9 cellular contexts compared by ENCODE assay signal in genomic region chr14:69242311-69243224, GRCh38. TPM values are rescaled to one million over a fixed set of nuclear protein-coding genes. Genes with fewer than 3 reads are reported as not detected.
A peak's percentile ranks its signal among the peaks of the same experiment; 100 is the strongest.
DNase-seq lines count a peak whose midpoint lies in the region; ATAC-seq and TF ChIP-seq lines count a peak whose summit lies in the region.
"Had no signal": no experiment of that assay in that cellular context is flagged by ENCODE, and none has a peak within 500 bp of the region (broad histone marks: within the 10 kb centered on the region; RNA-seq: fewer than 3 reads in every experiment).

No MANE protein-coding gene starts in this region.

- TF ChIP-seq CTCF in CD4-positive, alpha-beta T cell (IDR thresholded peaks at IDR 0.05): peak; percentile 91
- peak; percentile 74 to 81 (median 77) for TF ChIP-seq CTCF in uterus (IDR thresholded peaks at IDR 0.05)

- H3K4ac ChIP-seq in neuronal stem cell (ENCODE audit: low read length): no peak overlapping the region

- WGBS in neuronal stem cell (ENCODE audit: extremely low coverage in 2 of 2, insufficient read length in 2 of 2, insufficient replicate concordance in 1 of 2), 2 donors: no CpG with 5 or more reads among the region's 10 CpGs

- peaks cover 2% of the 10 kb centered on the region for H3K79me1 ChIP-seq in neuronal stem cell (ENCODE audit: low read depth, low read length)

- H3K36me3 Mint-ChIP-seq in CD4-positive, alpha-beta T cell (ENCODE audit: low read depth): peaks cover 43% of the 10 kb centered on the region
- peaks cover 13% of the 10 kb centered on the region for H3K36me3 Mint-ChIP-seq in activated T-cell treated with anti-CD3 and anti-CD28 coated beads, Interleukin-2, amount 50 U/mL, for 4 hours (ENCODE audit: insufficient read depth)

- H2AFZ ChIP-seq in neuronal stem cell (ENCODE audit: low read length): no peak overlapping the region

- no peak overlapping the region for H3K23ac ChIP-seq in neuronal stem cell (ENCODE audit: low read depth, low read length, poor library complexity)

- H3K27ac ChIP-seq in CD4-positive, alpha-beta T cell (ENCODE audit: low read depth, low read length): no peak overlapping the region
- H3K27ac ChIP-seq in neuronal stem cell (replicated peaks; ENCODE audit: low read length) (no peak overlapping the region), uterus (peak overlapping the region; percentile 57 to 73)

- CTCF ChIA-PET in CD4-positive, alpha-beta T cell (lab: Charles Lee): interaction anchor here (0.6 to 1.5 kb wide), 7 partner anchors 89 to 221 kb away, joined by 3 to 6 read pairs (median 3); no protein-coding TSS in a partner anchor

- H3K9ac ChIP-seq in neuronal stem cell (ENCODE audit: low read depth, low read length, poor library complexity): no peak overlapping the region

- no peak overlapping the region for H2BK120ac ChIP-seq in neuronal stem cell (ENCODE audit: low read depth, low read length)

- no peaks in the 10 kb centered on the region for H3K9me3 ChIP-seq in CD4-positive, alpha-beta T cell (ENCODE audit: control insufficient read depth, low read length)
- H3K9me3 ChIP-seq in neuronal stem cell (replicated peaks in 1 of 2; ENCODE audit: control insufficient read depth in 2 of 2, insufficient read depth in 1 of 2, low read depth in 1 of 2, low read length in 2 of 2) (no peaks in the 10 kb centered on the region), uterus (no peaks in the 10 kb centered on the region)

- no peaks in the 10 kb centered on the region for H3K27me3 ChIP-seq in CD4-positive, alpha-beta T cell (ENCODE audit: control insufficient read depth, insufficient read depth, low read length)
- H3K27me3 ChIP-seq in neuronal stem cell (ENCODE audit: control insufficient read depth in 3 of 3, insufficient read depth in 3 of 3, low read depth in 1 of 3, low read length in 3 of 3) (no peaks in the 10 kb centered on the region), uterus (no peaks in the 10 kb centered on the region)

- H4K8ac ChIP-seq in neuronal stem cell (ENCODE audit: low read depth, low read length): no peak overlapping the region

- H3K4me3 ChIP-seq in neuronal stem cell (ENCODE audit: low read length in 2 of 2) (no peak overlapping the region), uterus (no peak overlapping the region)

- POLR2A ChIA-PET in CD4-positive, alpha-beta T cell (lab: Charles Lee): no interaction called here

- no peak overlapping the region for H2BK5ac ChIP-seq in neuronal stem cell (ENCODE audit: low read length)

- no peaks in the 10 kb centered on the region for H3K27me3 Mint-ChIP-seq in CD4-positive, alpha-beta T cell
- no peaks in the 10 kb centered on the region for H3K27me3 Mint-ChIP-seq in activated T-cell treated with anti-CD3 and anti-CD28 coated beads, Interleukin-2, amount 50 U/mL, for 4 hours (ENCODE audit: low read depth)
- H3K27me3 Mint-ChIP-seq: IgD-negative memory B cell had no signal

- no peak overlapping the region for H3K18ac ChIP-seq in neuronal stem cell (ENCODE audit: low read length)

- H4K91ac ChIP-seq in neuronal stem cell (ENCODE audit: low read depth, low read length, poor library complexity): no peak overlapping the region

- no peak overlapping the region for H2BK15ac ChIP-seq in neuronal stem cell (ENCODE audit: low read length)

- no peaks in the 10 kb centered on the region for H3K9me3 Mint-ChIP-seq in CD4-positive, alpha-beta T cell
- H3K9me3 Mint-ChIP-seq in activated T-cell treated with anti-CD3 and anti-CD28 coated beads, Interleukin-2, amount 50 U/mL, for 4 hours: no peaks in the 10 kb centered on the region
- H3K9me3 Mint-ChIP-seq: IgD-negative memory B cell had no signal

- H3K14ac ChIP-seq in neuronal stem cell (ENCODE audit: low read length): no peak overlapping the region

- H2BK12ac ChIP-seq in neuronal stem cell (ENCODE audit: low read length): no peak overlapping the region

- peak; percentile 77 for ATAC-seq in CD4-positive, alpha-beta T cell (ENCODE audit: poor library complexity)
- peak; percentile 54 to 57 for ATAC-seq in activated T-cell treated with anti-CD3 and anti-CD28 coated beads, Interleukin-2, amount 50 U/mL, for 4 hours
- no peak for ATAC-seq in HG03565 (IDR thresholded peaks at IDR 0.05; ENCODE audit: unreplicated experiment)

- peak in 9 of 10 experiments; percentile 7 to 50 (median 32) for DNase-seq in CD4-positive, alpha-beta T cell
- DNase-seq in HCEC 1CT (peak; percentile 70), NCI-H748 treated with DMSO at 0.1 percent for 48 hours (lab: John Stamatoyannopoulos, UW) (peak; percentile 19), fibroblast of the conjunctiva (ENCODE audit: low read depth) (peak; percentile 71), neuronal stem cell (ENCODE audit: low spot score) (peak; percentile 63), uterus (peak; percentile 67 to 83)
- DNase-seq in activated T-cell treated with anti-CD3 and anti-CD28 coated beads, Interleukin-2, amount 50 U/mL, for 4 hours: peak; percentile 44

- peaks cover 6% of the 10 kb centered on the region for H3K4me1 Mint-ChIP-seq in CD4-positive, alpha-beta T cell (ENCODE audit: low read depth)
- H3K4me1 Mint-ChIP-seq in activated T-cell treated with anti-CD3 and anti-CD28 coated beads, Interleukin-2, amount 50 U/mL, for 4 hours (ENCODE audit: low read depth): no peaks in the 10 kb centered on the region

- H2AK5ac ChIP-seq in neuronal stem cell (ENCODE audit: low read depth, low read length): no peak overlapping the region

- H3K4me2 ChIP-seq in neuronal stem cell (ENCODE audit: insufficient read depth, low read length, poor library complexity, severe bottlenecking): no peak overlapping the region

- no peak overlapping the region for H3K4me3 Mint-ChIP-seq in CD4-positive, alpha-beta T cell
- H3K4me3 Mint-ChIP-seq in activated T-cell treated with anti-CD3 and anti-CD28 coated beads, Interleukin-2, amount 50 U/mL, for 4 hours: no peak overlapping the region
- H3K4me3 Mint-ChIP-seq: IgD-negative memory B cell had no signal

- no peak for TF ChIP-seq POLR2A in uterus (IDR thresholded peaks at IDR 0.05)

- intact Hi-C loops in CD4-positive, alpha-beta T cell (cut with DNase I, micrococcal nuclease): loop anchor here (1.0 to 5.0 kb wide), 6 partner anchors 90 to 485 kb away; partner anchors contain the start of genes CCDC177 (in 1 of the 2) and DCAF5 (in 1 of the 2)
- intact Hi-C loops in uterus (cut with DNase I; ENCODE audit: low total_unique reads): loop anchor here (5.0 kb wide), 1 partner anchor 215 kb away; no protein-coding TSS in a partner anchor

- H3K4me1 ChIP-seq in neuronal stem cell (ENCODE audit: control insufficient read depth in 2 of 2, insufficient read depth in 1 of 2, low read depth in 1 of 2, low read length in 2 of 2) (peaks cover 0 to 10% of the 10 kb centered on the region in 2 donors), uterus (no peaks in the 10 kb centered on the region)

- H3K36me3 ChIP-seq in neuronal stem cell (replicated peaks in 1 of 2; ENCODE audit: control insufficient read depth in 2 of 2, insufficient read depth in 2 of 2, low read length in 2 of 2) (peaks cover 15 to 51% of the 10 kb centered on the region in 2 donors), uterus (no peaks in the 10 kb centered on the region)

- H3K27ac Mint-ChIP-seq in CD4-positive, alpha-beta T cell: no peak overlapping the region

RNA-seq across cellular contexts. Expression of gene GALNT16, which starts 17.4 kb away (rescaled TPM):
- total RNA-seq in CD4-positive, alpha-beta T cell: not detected
- total RNA-seq in activated T-cell treated with anti-CD3 and anti-CD28 coated beads, Interleukin-2, amount 50 U/mL, for 4 hours: under 1 TPM in 1 of 3 donors, not detected in 2; 0.16 TPM
- polyA plus RNA-seq in neuronal stem cell (2013, experiment 1 of 2): 17.1 TPM
- polyA plus RNA-seq in neuronal stem cell (2013, experiment 2 of 2): 17.4 TPM
- 10 to 100 TPM in 3 of 4 donors, 1 to 10 TPM in 1; 2.1 to 35.9 (median 11.5) TPM for total RNA-seq in uterus
- polyA plus RNA-seq: IgD-negative memory B cell had no signal

RNA-seq across cellular contexts. Expression of gene EXD2, which starts 51.3 kb away (rescaled TPM):
- 1 to 10 TPM; 6.6 to 7.0 TPM for total RNA-seq in CD4-positive, alpha-beta T cell
- total RNA-seq in activated T-cell treated with anti-CD3 and anti-CD28 coated beads, Interleukin-2, amount 50 U/mL, for 4 hours: 1 to 10 TPM; 7.8 to 8.5 (median 7.8) TPM
- 11.0 TPM for polyA plus RNA-seq in neuronal stem cell (2013, experiment 1 of 2)
- 11.9 TPM for polyA plus RNA-seq in neuronal stem cell (2013, experiment 2 of 2)
- 10 to 100 TPM in 3 of 4 donors, 1 to 10 TPM in 1; 4.6 to 52.1 (median 28.3) TPM for total RNA-seq in uterus

Comparison
In these comparisons a context has a peak if more than half of its experiments do, and no peak if none do; other contexts are left out.
1. DNase-seq: peak in every context shown above with its lines; median percentile 75 in uterus; 71 in fibroblast of the conjunctiva; 70 in HCEC 1CT; 63 in neuronal stem cell; 44 in activated T-cell treated with anti-CD3 and anti-CD28 coated beads, Interleukin-2, amount 50 U/mL, for 4 hours; 32 in CD4-positive, alpha-beta T cell; 19 in NCI-H748 treated with DMSO at 0.1 percent for 48 hours.
2. H3K27ac ChIP-seq: peak in uterus (2 of 2); none in CD4-positive, alpha-beta T cell (single experiment) and neuronal stem cell (single experiment).